Comparison of ENCODE assay signal across 8 cellular contexts in the genomic region with DNA sequence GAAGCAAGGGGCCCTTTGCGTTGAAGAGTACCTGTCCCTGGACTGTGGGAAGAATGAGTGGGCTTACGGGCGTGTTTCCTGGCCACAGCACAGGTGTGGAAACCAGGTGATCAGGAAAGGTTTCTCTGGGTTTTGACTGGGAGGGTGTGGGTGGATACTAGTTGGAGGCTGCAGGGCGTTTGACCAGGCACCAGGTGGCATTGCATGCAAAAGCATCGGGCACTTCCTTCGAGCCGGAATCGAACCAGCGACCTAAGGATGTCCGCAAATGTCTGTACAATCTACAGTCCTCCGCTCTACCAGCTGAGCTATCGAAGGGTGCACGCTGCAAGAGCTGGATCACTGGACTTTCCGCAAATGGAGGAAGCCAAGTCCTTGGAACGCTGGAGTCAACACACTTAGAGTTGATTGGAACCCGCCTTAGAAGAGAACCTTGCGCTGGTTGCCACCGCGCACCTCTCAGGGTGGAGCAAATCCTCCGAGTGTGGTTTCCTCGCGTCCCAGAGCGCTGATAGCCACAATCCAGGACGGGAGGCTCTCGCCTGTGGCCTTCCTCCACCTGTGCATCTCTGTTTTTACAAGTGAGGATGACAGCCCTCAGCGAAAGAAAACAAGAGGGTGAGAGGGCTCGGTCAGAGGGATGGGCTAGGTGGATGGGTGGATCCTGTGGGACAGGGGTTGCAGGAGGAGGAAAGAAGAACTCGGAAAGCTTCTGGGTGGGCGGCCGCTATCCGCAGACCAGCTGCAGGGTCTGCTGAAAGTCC. TPM values are rescaled to one million over a fixed set of nuclear protein-coding genes. Genes with fewer than 3 reads are reported as not detected.
DNase-seq lines count a peak whose midpoint lies in the region.

No MANE protein-coding gene starts in this region.

- H3K9me3 Mint-ChIP-seq in dendritic cell treated with granulocyte-macrophage colony-stimulating factor and Interleukin-4, amounts not matched to agents 40 ng/mL and 50 ng/mL, for 4 days: peaks cover 1% of the 10 kb centered on the region

- no peaks in the 10 kb centered on the region for H3K9me3 ChIP-seq in ES-I3 (ENCODE audit: control insufficient read depth, insufficient read depth, low read length)

- H3K27ac Mint-ChIP-seq in dendritic cell treated with granulocyte-macrophage colony-stimulating factor and Interleukin-4, amounts not matched to agents 40 ng/mL and 50 ng/mL, for 4 days: peak overlapping the region; percentile 52

- peak overlapping the region; percentile 83 for H3K4me3 Mint-ChIP-seq in dendritic cell treated with granulocyte-macrophage colony-stimulating factor and Interleukin-4, amounts not matched to agents 40 ng/mL and 50 ng/mL, for 4 days

- H3K36me3 ChIP-seq in ES-I3 (ENCODE audit: insufficient read depth, low read length): no peaks in the 10 kb centered on the region

- H3K4me1 Mint-ChIP-seq in dendritic cell treated with granulocyte-macrophage colony-stimulating factor and Interleukin-4, amounts not matched to agents 40 ng/mL and 50 ng/mL, for 4 days (ENCODE audit: low read depth): peaks cover 55% of the 10 kb centered on the region

- H3K4me1 ChIP-seq in ES-I3 (ENCODE audit: insufficient read depth, low read length): no peaks in the 10 kb centered on the region; the same call in 1 of the 2 replicates

- H3K9ac ChIP-seq in ES-I3 (ENCODE audit: low read depth, low read length): peak overlapping the region; percentile 63

- DNase-seq in HCEC 1CT: peak; percentile 74
- peak; percentile 62 for DNase-seq in NAMALWA (ENCODE audit: low spot score)
- DNase-seq in activated CD4-positive, alpha-beta T cell treated with anti-CD3 and anti-CD28 coated beads for 24 hours (ENCODE audit: low read depth in 2 of 2): peak; percentile 69 to 81
- DNase-seq in lung microvascular endothelial cell (ENCODE audit: low read depth in 2 of 2): peak; percentile 61
- DNase-seq in stimulated activated CD8-positive, alpha-beta memory T cell treated with anti-CD3 and anti-CD28 coated beads, Interleukin-12 subunit alpha, Interleukin-12 subunit beta, amount 100 ng/mL, for 24 hours (ENCODE audit: extremely low read depth): peak; percentile 51
- no peak for DNase-seq in NK-92 (lab: John Stamatoyannopoulos, UW; ENCODE audit: unreplicated experiment)

- intact Hi-C loops in dendritic cell treated with granulocyte-macrophage colony-stimulating factor and Interleukin-4, amounts not matched to agents 40 ng/mL and 50 ng/mL, for 4 days (cut with micrococcal nuclease): loop anchor here (2.0 kb wide), 1 partner anchor 28 kb away; no protein-coding TSS in a partner anchor

- peaks cover 36% of the 10 kb centered on the region for H3K27me3 Mint-ChIP-seq in dendritic cell treated with granulocyte-macrophage colony-stimulating factor and Interleukin-4, amounts not matched to agents 40 ng/mL and 50 ng/mL, for 4 days

- no peaks in the 10 kb centered on the region for H3K36me3 Mint-ChIP-seq in dendritic cell treated with granulocyte-macrophage colony-stimulating factor and Interleukin-4, amounts not matched to agents 40 ng/mL and 50 ng/mL, for 4 days (ENCODE audit: low read depth)

RNA-seq across cellular contexts. Expression of gene RNASE4, which starts 21.2 kb away (rescaled TPM):
- 10.5 and 12.4 TPM in 2 replicates for total RNA-seq in lung microvascular endothelial cell

RNA-seq across cellular contexts. Expression of gene OR6S1, which starts 21.7 kb away (rescaled TPM):
- not detected in 2 replicates for total RNA-seq in lung microvascular endothelial cell

RNA-seq across cellular contexts. Expression of gene ANG, which starts 25.4 kb away (rescaled TPM):
- total RNA-seq in lung microvascular endothelial cell: 5.2 and 7.2 TPM in 2 replicates
